Comparison of ENCODE assay signal across 9 cellular contexts in the genomic region with DNA sequence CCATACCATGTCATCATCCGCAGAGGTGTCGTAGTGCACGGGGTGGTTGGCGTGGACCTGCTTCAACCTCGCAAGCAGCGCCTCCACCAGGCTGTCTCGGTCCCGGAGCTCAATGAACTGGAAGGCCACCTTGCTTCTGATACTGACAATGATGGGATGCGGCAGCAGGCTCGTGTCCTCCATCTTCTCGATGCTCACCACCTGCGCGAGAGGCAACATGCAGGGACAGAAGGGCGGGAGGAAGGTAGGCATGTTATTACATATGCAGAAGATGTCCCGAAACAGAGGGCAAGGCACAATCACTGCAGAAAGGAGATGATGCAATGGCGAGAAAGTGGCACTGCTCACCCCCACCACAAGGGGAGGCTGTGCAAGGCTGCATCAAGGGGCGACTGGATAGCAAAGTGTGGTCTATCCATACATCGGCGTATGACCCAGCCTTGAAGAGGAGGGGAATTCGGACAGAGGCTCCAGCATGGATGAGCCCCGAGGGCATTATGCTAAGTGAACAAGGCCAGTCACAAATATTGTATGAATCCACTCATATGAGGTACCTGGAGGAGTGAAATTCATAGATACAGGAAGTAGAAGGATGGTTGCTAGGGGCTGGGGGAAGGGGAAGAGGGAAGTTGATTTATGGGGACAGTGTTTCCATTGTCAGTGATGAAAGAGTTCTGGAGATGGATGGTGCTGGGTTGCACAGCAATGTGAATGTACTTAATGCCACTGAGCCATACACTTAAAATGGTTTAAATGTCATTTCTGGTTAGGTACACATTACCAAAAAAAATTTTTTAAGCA. TPM values are rescaled to one million over a fixed set of nuclear protein-coding genes. Genes with fewer than 3 reads are reported as not detected.
DNase-seq lines count a peak whose midpoint lies in the region; ATAC-seq and TF ChIP-seq lines count a peak whose summit lies in the region.
"Had no signal": no experiment of that assay in that cellular context is flagged by ENCODE, and none has a peak within 500 bp of the region (broad histone marks: within the 10 kb centered on the region; RNA-seq: fewer than 3 reads in every experiment).

No MANE protein-coding gene starts in this region.

- CTCF ChIA-PET in BJ (lab: Yijun Ruan, JAX) = interaction anchor here (0.9 to 5.3 kb wide), 7 partner anchors 8 to 166 kb away, joined by 3 to 101 read pairs (median 29); a partner anchor contains a TSS

- POLR2A ChIA-PET in BJ (lab: Charles Lee) = no interaction called here

- H3K27me3 Mint-ChIP-seq in T-helper 17 cell = peaks cover 14% of the 10 kb centered on the region
- H3K27me3 Mint-ChIP-seq: stimulated activated naive B cell treated with anti-CD40 and anti-IgM and Interleukin-4, amounts not matched to agents 10 μg/mL and 1 μg/mL and 100 μg/mL, for 72 hours had no signal

- H3K4me1 Mint-ChIP-seq in T-helper 17 cell = peaks cover 6% of the 10 kb centered on the region

- H3K27ac Mint-ChIP-seq in T-helper 17 cell = peak overlapping the region; percentile 56
- H3K27ac Mint-ChIP-seq: stimulated activated naive B cell treated with anti-CD40 and anti-IgM and Interleukin-4, amounts not matched to agents 10 μg/mL and 1 μg/mL and 100 μg/mL, for 72 hours had no signal

- TF ChIP-seq CTCF in BJ (IDR thresholded peaks at IDR 0.05; ENCODE audit: insufficient read depth, low read depth, low read length) = peak; percentile 60

- ATAC-seq in T-helper 17 cell (no peak), HG03442 (IDR thresholded peaks at IDR 0.05; ENCODE audit: unreplicated experiment) (no peak), HG02571 (IDR thresholded peaks at IDR 0.05; ENCODE audit: unreplicated experiment) (no peak), HG03135 (IDR thresholded peaks at IDR 0.05; ENCODE audit: unreplicated experiment) (no peak)

- H3K4me3 ChIP-seq in BJ (ENCODE audit: low read depth, low read length) (no peak overlapping the region), H7 (ENCODE audit: insufficient read depth, low read depth, low read length) (no peak overlapping the region)

- no peaks in the 10 kb centered on the region for H3K27me3 ChIP-seq in BJ (ENCODE audit: control insufficient read depth, insufficient read depth, low read length)
- H3K27me3 ChIP-seq in H7 (ENCODE audit: control insufficient read depth, insufficient read depth, low read length) = no peaks in the 10 kb centered on the region

- DNase-seq in BJ (ENCODE audit: low read depth) (no peak), H7 (peak; percentile 74), T-helper 17 cell (no peak), iPS-NIHi7 (ENCODE audit: extremely low spot score) (peak; percentile 61), putamen (ENCODE audit: low spot score) (no peak)
- DNase-seq: stimulated activated naive B cell treated with anti-CD40 and anti-IgM and Interleukin-4, amounts not matched to agents 10 μg/mL and 1 μg/mL and 100 μg/mL, for 72 hours had no signal

- H3K9me3 ChIP-seq in T-helper 17 cell (ENCODE audit: control insufficient read depth, low read length, poor library complexity, severe bottlenecking) = no peaks in the 10 kb centered on the region

- no peaks in the 10 kb centered on the region for H3K36me3 Mint-ChIP-seq in T-helper 17 cell (ENCODE audit: low read depth)

- H3K4me3 Mint-ChIP-seq in T-helper 17 cell = no peak overlapping the region
- H3K4me3 Mint-ChIP-seq: stimulated activated naive B cell treated with anti-CD40 and anti-IgM and Interleukin-4, amounts not matched to agents 10 μg/mL and 1 μg/mL and 100 μg/mL, for 72 hours had no signal

- peaks cover 2% of the 10 kb centered on the region; the same call in 1 of the 2 replicates for H3K36me3 ChIP-seq in BJ (ENCODE audit: control insufficient read depth, insufficient read depth, low read length)
- peaks cover 11% of the 10 kb centered on the region for H3K36me3 ChIP-seq in H7 (replicated peaks; ENCODE audit: control insufficient read depth, insufficient read depth, low read length)

RNA-seq across cellular contexts. Expression of a gene that starts 36.6 kb away (rescaled TPM):
- 1,622 and 3,206 TPM in 2 replicates for polyA plus RNA-seq in BJ (2011; rRNA removed)
- 106 and 133 TPM in 2 replicates for polyA minus RNA-seq in BJ (2011; rRNA and poly(A)+ RNA removed)
- 865 and 1,238 TPM in 2 replicates for total RNA-seq in H7 (2014; rRNA removed; shearing (Covaris generic))
- total RNA-seq in T-helper 17 cell = 1,000 to 10,000 TPM; 1,930 to 1,963 TPM

Comparison
In these comparisons a context has a peak if more than half of its experiments do, and no peak if none do; other contexts are left out.
1. DNase-seq: peak in H7 (single experiment) and iPS-NIHi7 (single experiment); none in BJ (single experiment), T-helper 17 cell (0 of 3) and putamen (single experiment).